Comparison of ENCODE assay signal across 9 cellular contexts in genomic region chr2:170911314-170911889, GRCh38.
"Had no signal": no experiment of that assay in that cellular context is flagged by ENCODE, and none has a peak within 500 bp of the region (broad histone marks: within the 10 kb centered on the region; RNA-seq: fewer than 3 reads in every experiment).

No MANE protein-coding gene starts in this region.

- H3K4me3 ChIP-seq: GM23338, HAP-1 had no signal

- DNase-seq: H7, HFFc6, IMR-90, Karpas-422, KBM-7 had no signal

- ATAC-seq: GM23338 had no signal

- H3K9me3 ChIP-seq: HAP-1 had no signal

- H3K27ac ChIP-seq: HL-60, KMS-11 had no signal

- H3K9ac ChIP-seq: KMS-11 had no signal

- H3K4me1 ChIP-seq: HAP-1 had no signal

- H2AFZ ChIP-seq: GM23338 had no signal

- H3K36me3 ChIP-seq: HAP-1 had no signal

- H3K4me2 ChIP-seq: GM23338, KMS-11 had no signal
